ENCODE assay signal across 18 cellular contexts in genomic region chrY:16000801-16001200, GRCh38.
"Had no signal": no experiment of that assay in that cellular context is flagged by ENCODE, and none has a peak within 500 bp of the region (broad histone marks: within the 10 kb centered on the region; RNA-seq: fewer than 3 reads in every experiment).

No MANE protein-coding gene starts in this region.

- H3K4me3 ChIP-seq: coronary artery, esophagus muscularis mucosa, gastroesophageal sphincter, prostate gland, right lobe of liver, testis, tibial nerve, upper lobe of right lung, vagina had no signal

- H3K9me3 ChIP-seq: esophagus muscularis mucosa, gastroesophageal sphincter, prostate gland, right lobe of liver, testis, tibial nerve, upper lobe of right lung, vagina had no signal

- H3K36me3 ChIP-seq: esophagus muscularis mucosa, gastroesophageal sphincter, prostate gland, right lobe of liver, tibial nerve, upper lobe of right lung, vagina had no signal

- H3K4me1 ChIP-seq: esophagus muscularis mucosa, gastroesophageal sphincter, parathyroid adenoma, prostate gland, right lobe of liver, testis, tibial nerve, upper lobe of right lung, vagina had no signal

- ATAC-seq: gastroesophageal sphincter; naive thymus-derived CD4-positive, alpha-beta T cell; right lobe of liver; stimulated activated memory B cell treated with anti-CD40 and anti-IgM and Interleukin-4, amounts not matched to agents 10 μg/mL and 1 μg/mL and 100 μg/mL, for 72 hours; stimulated activated naive CD8-positive, alpha-beta T cell treated with anti-CD3 and anti-CD28 coated beads, Interleukin-15, amount 100 ng/mL, for 72 hours; upper lobe of right lung had no signal

- DNase-seq: effector CD4-positive, alpha-beta T cell; endodermal cell; naive thymus-derived CD4-positive, alpha-beta T cell; nephron progenitor cell; retina; right lobe of liver; stimulated activated CD4-positive, alpha-beta T cell treated with anti-CD3 and anti-CD28 coated beads, Interleukin-4, amount 100 ng/mL, for 1 hour; stimulated activated naive CD8-positive, alpha-beta T cell treated with anti-CD3 and anti-CD28 coated beads, Interleukin-15, amount 100 ng/mL, for 72 hours; testis; upper lobe of right lung had no signal

- H3K27ac ChIP-seq: coronary artery, esophagus muscularis mucosa, gastroesophageal sphincter, parathyroid adenoma, prostate gland, right lobe of liver, testis, tibial nerve, upper lobe of right lung, vagina had no signal

- H3K27me3 ChIP-seq: esophagus muscularis mucosa, gastroesophageal sphincter, right lobe of liver, testis, tibial nerve, upper lobe of right lung, vagina had no signal
